1 cellular context compared by ENCODE assay signal in the genomic region with DNA sequence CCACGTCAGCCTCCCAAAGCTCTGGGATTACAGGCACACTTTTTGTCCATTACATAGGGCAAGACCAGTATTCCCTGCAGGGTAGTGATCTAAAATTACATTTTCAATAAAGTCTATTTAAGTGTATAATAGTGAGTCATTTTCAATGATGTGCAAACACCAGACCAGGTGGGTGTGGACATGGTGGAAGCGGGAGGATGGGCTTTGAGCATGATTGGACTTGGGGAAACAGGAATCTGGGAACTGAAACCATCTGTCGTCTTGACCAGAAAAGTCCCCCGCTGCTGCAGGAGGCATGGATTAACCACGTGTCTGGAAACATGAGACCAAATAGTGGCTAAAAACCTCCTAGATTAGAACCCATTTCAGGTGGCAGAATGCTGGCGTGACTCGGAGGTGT.
TF ChIP-seq lines count a peak whose summit lies in the region.

No MANE protein-coding gene starts in this region.

TF ChIP-seq in HepG2, 621 proteins besides CTCF, POLR2A, EP300 and RAD21:
- TF ChIP-seq PAX8 (CRISPR knock-in tag; IDR thresholded peaks at IDR 0.05; ENCODE audit: borderline replicate concordance) (no peak), ZSCAN25 (CRISPR knock-in tag; IDR thresholded peaks at IDR 0.05) (no peak), SP2 (CRISPR knock-in tag; IDR thresholded peaks at IDR 0.05) (no peak), DNMT3B (CRISPR knock-in tag; conservative IDR thresholded peaks at IDR 0.05) (no peak), HNRNPK (IDR thresholded peaks at IDR 0.05; ENCODE audit: low read depth, low read length, poor library complexity, severe bottlenecking) (no peak), ATF7-NPFF (CRISPR knock-in tag; IDR thresholded peaks at IDR 0.05; ENCODE audit: low read depth) (no peak), FOXK2 (IDR thresholded peaks at IDR 0.05) (no peak), SYNCRIP (IDR thresholded peaks at IDR 0.05; ENCODE audit: insufficient read depth, low read depth, low read length) (no peak), ZSCAN21 (CRISPR knock-in tag; IDR thresholded peaks at IDR 0.05; ENCODE audit: borderline replicate concordance) (no peak), ZKSCAN8 (CRISPR knock-in tag; IDR thresholded peaks at IDR 0.05; ENCODE audit: borderline replicate concordance) (no peak), HMGA1 (CRISPR knock-in tag; conservative IDR thresholded peaks at IDR 0.05) (no peak), ZNF615 (CRISPR knock-in tag; IDR thresholded peaks at IDR 0.05; ENCODE audit: borderline replicate concordance) (no peak), ZNF501 (CRISPR knock-in tag; IDR thresholded peaks at IDR 0.05) (no peak), MBNL3 (CRISPR knock-in tag; conservative IDR thresholded peaks at IDR 0.05) (no peak)
